Comparison of ENCODE assay signal across 1 cellular context in genomic region chr11:125167954-125168821, GRCh38.
TF ChIP-seq lines count a peak whose summit lies in the region.

No MANE protein-coding gene starts in this region.

TF ChIP-seq in HEK293, 187 proteins besides CTCF, POLR2A, EP300 and RAD21 (continued from another document):
- TF ChIP-seq, protein P1, sequence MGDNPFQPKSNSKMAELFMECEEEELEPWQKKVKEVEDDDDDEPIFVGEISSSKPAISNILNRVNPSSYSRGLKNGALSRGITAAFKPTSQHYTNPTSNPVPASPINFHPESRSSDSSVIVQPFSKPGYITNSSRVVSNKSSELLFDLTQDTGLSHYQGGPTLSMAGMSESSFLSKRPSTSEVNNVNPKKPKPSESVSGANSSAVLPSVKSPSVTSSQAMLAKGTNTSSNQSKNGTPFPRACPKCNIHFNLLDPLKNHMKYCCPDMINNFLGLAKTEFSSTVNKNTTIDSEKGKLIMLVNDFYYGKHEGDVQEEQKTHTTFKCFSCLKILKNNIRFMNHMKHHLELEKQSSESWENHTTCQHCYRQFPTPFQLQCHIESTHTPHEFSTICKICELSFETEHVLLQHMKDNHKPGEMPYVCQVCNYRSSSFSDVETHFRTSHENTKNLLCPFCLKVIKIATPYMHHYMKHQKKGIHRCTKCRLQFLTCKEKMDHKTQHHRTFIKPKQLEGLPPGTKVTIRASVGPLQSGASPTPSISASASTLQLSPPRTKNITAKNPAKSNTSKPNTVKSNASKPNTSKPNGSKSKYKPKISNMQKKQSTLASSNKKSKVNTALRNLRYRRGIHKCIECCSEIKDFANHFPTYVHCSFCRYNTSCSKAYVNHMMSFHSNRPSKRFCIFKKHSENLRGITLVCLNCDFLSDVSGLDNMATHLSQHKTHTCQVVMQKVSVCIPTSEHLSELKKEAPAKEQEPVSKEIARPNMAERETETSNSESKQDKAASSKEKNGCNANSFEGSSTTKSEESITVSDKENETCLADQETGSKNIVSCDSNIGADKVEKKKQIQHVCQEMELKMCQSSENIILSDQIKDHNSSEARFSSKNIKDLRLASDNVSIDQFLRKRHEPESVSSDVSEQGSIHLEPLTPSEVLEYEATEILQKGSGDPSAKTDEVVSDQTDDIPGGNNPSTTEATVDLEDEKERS (tag by site-specific recombination; IDR thresholded peaks at IDR 0.05), result no peak
- TF ChIP-seq ZNF837 (tag by site-specific recombination; IDR thresholded peaks at IDR 0.05) (no peak), PRDM1 (tag by site-specific recombination; IDR thresholded peaks at IDR 0.05) (no peak), KLF9 (tag by site-specific recombination; IDR thresholded peaks at IDR 0.05; ENCODE audit: low read depth) (no peak), ZNF626 (tag by site-specific recombination; IDR thresholded peaks at IDR 0.05) (no peak), SCRT1 (tag by site-specific recombination; IDR thresholded peaks at IDR 0.05; ENCODE audit: borderline replicate concordance) (0 out of 2 replicates have a peak, but pooled peaks have one; percentile 36), TRIM28 (IDR thresholded peaks at IDR 0.05; ENCODE audit: borderline replicate concordance, low read length) (peak; percentile 57; the same call in 1 of the 2 replicates), SP3 (tag by site-specific recombination; IDR thresholded peaks at IDR 0.05) (no peak), GLIS1 (tag by site-specific recombination; IDR thresholded peaks at IDR 0.05) (no peak), ZNF169 (tag by site-specific recombination; IDR thresholded peaks at IDR 0.05) (no peak), TSHZ1 (tag by site-specific recombination; IDR thresholded peaks at IDR 0.05; ENCODE audit: borderline replicate concordance) (peak; percentile 52; the same call in 1 of the 2 replicates), SCRT2 (tag by site-specific recombination; IDR thresholded peaks at IDR 0.05) (peak; percentile 52; the same call in 1 of the 2 replicates), PRDM6 (tag by site-specific recombination; IDR thresholded peaks at IDR 0.05) (peak; percentile 94), ZNF629 (tag by site-specific recombination; IDR thresholded peaks at IDR 0.05) (peak; percentile 9; the same call in 1 of the 2 replicates), MYNN (tag by site-specific recombination; IDR thresholded peaks at IDR 0.05; ENCODE audit: borderline replicate concordance) (no peak), ZBTB20 (tag by site-specific recombination; IDR thresholded peaks at IDR 0.05) (0 out of 2 replicates have a peak, but pooled peaks have one; percentile 9), OSR2 (tag by site-specific recombination; IDR thresholded peaks at IDR 0.05) (peak; percentile 76), WT1 (tag by site-specific recombination; IDR thresholded peaks at IDR 0.05) (no peak), ZNF394 (tag by site-specific recombination; IDR thresholded peaks at IDR 0.05; ENCODE audit: borderline replicate concordance) (peak; percentile 77), ZNF214 (tag by site-specific recombination; IDR thresholded peaks at IDR 0.05; ENCODE audit: borderline replicate concordance) (no peak)
- TF ChIP-seq, protein P2, sequence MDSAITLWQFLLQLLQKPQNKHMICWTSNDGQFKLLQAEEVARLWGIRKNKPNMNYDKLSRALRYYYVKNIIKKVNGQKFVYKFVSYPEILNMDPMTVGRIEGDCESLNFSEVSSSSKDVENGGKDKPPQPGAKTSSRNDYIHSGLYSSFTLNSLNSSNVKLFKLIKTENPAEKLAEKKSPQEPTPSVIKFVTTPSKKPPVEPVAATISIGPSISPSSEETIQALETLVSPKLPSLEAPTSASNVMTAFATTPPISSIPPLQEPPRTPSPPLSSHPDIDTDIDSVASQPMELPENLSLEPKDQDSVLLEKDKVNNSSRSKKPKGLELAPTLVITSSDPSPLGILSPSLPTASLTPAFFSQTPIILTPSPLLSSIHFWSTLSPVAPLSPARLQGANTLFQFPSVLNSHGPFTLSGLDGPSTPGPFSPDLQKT (IDR thresholded peaks at IDR 0.05; ENCODE audit: borderline replicate concordance, low read depth, low read length), result no peak
- TF ChIP-seq, protein P3, sequence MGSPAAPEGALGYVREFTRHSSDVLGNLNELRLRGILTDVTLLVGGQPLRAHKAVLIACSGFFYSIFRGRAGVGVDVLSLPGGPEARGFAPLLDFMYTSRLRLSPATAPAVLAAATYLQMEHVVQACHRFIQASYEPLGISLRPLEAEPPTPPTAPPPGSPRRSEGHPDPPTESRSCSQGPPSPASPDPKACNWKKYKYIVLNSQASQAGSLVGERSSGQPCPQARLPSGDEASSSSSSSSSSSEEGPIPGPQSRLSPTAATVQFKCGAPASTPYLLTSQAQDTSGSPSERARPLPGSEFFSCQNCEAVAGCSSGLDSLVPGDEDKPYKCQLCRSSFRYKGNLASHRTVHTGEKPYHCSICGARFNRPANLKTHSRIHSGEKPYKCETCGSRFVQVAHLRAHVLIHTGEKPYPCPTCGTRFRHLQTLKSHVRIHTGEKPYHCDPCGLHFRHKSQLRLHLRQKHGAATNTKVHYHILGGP (tag by site-specific recombination; IDR thresholded peaks at IDR 0.05), result peak; percentile 80
